Comparison of ENCODE assay signal across 1 cellular context in genomic region chr2:240464514-240465241, GRCh38.
TF ChIP-seq lines count a peak whose summit lies in the region.

No MANE protein-coding gene starts in this region.

TF ChIP-seq in WTC11, 78 proteins besides CTCF, POLR2A, EP300 and RAD21 (continued from another document):
- TF ChIP-seq USF2 (CRISPR knock-in tag; IDR thresholded peaks at IDR 0.05) (no peak), SMAD3 (CRISPR knock-in tag; IDR thresholded peaks at IDR 0.05; ENCODE audit: borderline replicate concordance) (no peak), RELA (CRISPR knock-in tag; IDR thresholded peaks at IDR 0.05; ENCODE audit: borderline replicate concordance) (no peak), GRHL2 (CRISPR knock-in tag; IDR thresholded peaks at IDR 0.05; ENCODE audit: insufficient replicate concordance, severe bottlenecking) (no peak), JUN (CRISPR knock-in tag; IDR thresholded peaks at IDR 0.05) (no peak), ZNF671 (CRISPR knock-in tag; IDR thresholded peaks at IDR 0.05) (no peak), ATF2 (CRISPR knock-in tag; IDR thresholded peaks at IDR 0.05; ENCODE audit: borderline replicate concordance, low read depth) (no peak)
- TF ChIP-seq, protein P1, sequence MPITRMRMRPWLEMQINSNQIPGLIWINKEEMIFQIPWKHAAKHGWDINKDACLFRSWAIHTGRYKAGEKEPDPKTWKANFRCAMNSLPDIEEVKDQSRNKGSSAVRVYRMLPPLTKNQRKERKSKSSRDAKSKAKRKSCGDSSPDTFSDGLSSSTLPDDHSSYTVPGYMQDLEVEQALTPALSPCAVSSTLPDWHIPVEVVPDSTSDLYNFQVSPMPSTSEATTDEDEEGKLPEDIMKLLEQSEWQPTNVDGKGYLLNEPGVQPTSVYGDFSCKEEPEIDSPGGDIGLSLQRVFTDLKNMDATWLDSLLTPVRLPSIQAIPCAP (CRISPR knock-in tag; IDR thresholded peaks at IDR 0.05) = no peak
